ENCODE assay signal across 19 cellular contexts in genomic region chr13:44415815-44416214, GRCh38. TPM values are rescaled to one million over a fixed set of nuclear protein-coding genes. Genes with fewer than 3 reads are reported as not detected.
DNase-seq lines count a peak whose midpoint lies in the region; ATAC-seq and TF ChIP-seq lines count a peak whose summit lies in the region.
"Had no signal": no experiment of that assay in that cellular context is flagged by ENCODE, and none has a peak within 500 bp of the region (broad histone marks: within the 10 kb centered on the region; RNA-seq: fewer than 3 reads in every experiment).

No MANE protein-coding gene starts in this region.

- H3K36me3 ChIP-seq in mesendoderm (ENCODE audit: control insufficient read depth, insufficient read depth, low read length) (no peaks in the 10 kb centered on the region), hepatocyte (replicated peaks; ENCODE audit: insufficient read depth, low read depth) (no peaks in the 10 kb centered on the region)

- H3K27ac Mint-ChIP-seq in natural killer cell treated with Interleukin-12 subunit alpha and Interleukin-12 subunit beta and Interleukin-15 and Interleukin-18, amount 100 ng/mL, for 72 hours: no peak overlapping the region
- no peak overlapping the region for H3K27ac Mint-ChIP-seq in natural killer cell
- no peak overlapping the region for H3K27ac Mint-ChIP-seq in WTC11

- H3K36me3 Mint-ChIP-seq in natural killer cell treated with Interleukin-12 subunit alpha and Interleukin-12 subunit beta and Interleukin-15 and Interleukin-18, amount 100 ng/mL, for 72 hours: no peaks in the 10 kb centered on the region
- H3K36me3 Mint-ChIP-seq in natural killer cell (no peaks in the 10 kb centered on the region), WTC11 (peaks cover 4% of the 10 kb centered on the region)

- no peak overlapping the region for H2BK120ac ChIP-seq in mesendoderm (ENCODE audit: low read depth, low read length)

- no peak overlapping the region for H4K8ac ChIP-seq in mesendoderm (ENCODE audit: low read depth, low read length)

- H3K27ac ChIP-seq in mesendoderm (ENCODE audit: low read depth, low read length): no peak overlapping the region
- no peak overlapping the region for H3K27ac ChIP-seq in hepatocyte
- H3K27ac ChIP-seq: C4-2B had no signal

- POLR2A ChIA-PET in WTC11 (lab: Charles Lee): interaction anchor here (0.6 to 2.8 kb wide), 4 partner anchors 18 to 998 kb away, joined by 3 to 31 read pairs (median 4); no protein-coding TSS in a partner anchor

- H2AK5ac ChIP-seq in mesendoderm (ENCODE audit: low read length): peak overlapping the region; percentile 40

- no peak overlapping the region for H2AFZ ChIP-seq in hepatocyte

- CTCF ChIA-PET in WTC11 (lab: Charles Lee): interaction anchor here (1.0 to 2.0 kb wide), 5 partner anchors 9 to 173 kb away, joined by 3 to 9 read pairs (median 4); no protein-coding TSS in a partner anchor

- H3K4ac ChIP-seq in mesendoderm (ENCODE audit: low read depth, low read length): no peak overlapping the region

- intact Hi-C loops in natural killer cell (cut with micrococcal nuclease): no loop called here

- no peak overlapping the region for H2BK15ac ChIP-seq in mesendoderm (replicated peaks; ENCODE audit: low read depth)

- no peaks in the 10 kb centered on the region for H4K20me1 ChIP-seq in hepatocyte (ENCODE audit: insufficient read depth, poor library complexity, severe bottlenecking)

- H3K4me3 ChIP-seq in mesendoderm (ENCODE audit: low read length) (no peak overlapping the region), hepatocyte (no peak overlapping the region)

- H3K9me3 Mint-ChIP-seq in natural killer cell treated with Interleukin-12 subunit alpha and Interleukin-12 subunit beta and Interleukin-15 and Interleukin-18, amount 100 ng/mL, for 72 hours: no peaks in the 10 kb centered on the region
- H3K9me3 Mint-ChIP-seq in natural killer cell: no peaks in the 10 kb centered on the region
- H3K9me3 Mint-ChIP-seq in WTC11: peaks cover 4% of the 10 kb centered on the region

- H3K27me3 ChIP-seq in mesendoderm (ENCODE audit: insufficient read depth, low read length, poor library complexity): no peaks in the 10 kb centered on the region
- H3K27me3 ChIP-seq in hepatocyte: no peaks in the 10 kb centered on the region

- H3K23ac ChIP-seq in mesendoderm (ENCODE audit: low read length): no peak overlapping the region

- no peak overlapping the region for H3K4me2 ChIP-seq in mesendoderm (ENCODE audit: low read length)
- H3K4me2 ChIP-seq in hepatocyte: no peak overlapping the region

- H3K56ac ChIP-seq in mesendoderm (ENCODE audit: low read length): peak overlapping the region; percentile 26

- H3K4me1 ChIP-seq in mesendoderm (ENCODE audit: control insufficient read depth, low read depth, low read length): peaks cover 12% of the 10 kb centered on the region
- H3K4me1 ChIP-seq in hepatocyte (ENCODE audit: insufficient read depth): no peaks in the 10 kb centered on the region

- peaks cover 0 to 4% of the 10 kb centered on the region in 2 donors for H3K4me1 Mint-ChIP-seq in natural killer cell treated with Interleukin-12 subunit alpha and Interleukin-12 subunit beta and Interleukin-15 and Interleukin-18, amount 100 ng/mL, for 72 hours (ENCODE audit: low read depth in 2 of 2)
- H3K4me1 Mint-ChIP-seq in natural killer cell (no peaks in the 10 kb centered on the region), WTC11 (peaks cover 55% of the 10 kb centered on the region)

- H2BK5ac ChIP-seq in mesendoderm (ENCODE audit: low read length): peak overlapping the region; percentile 36

- H3K79me1 ChIP-seq in mesendoderm (ENCODE audit: low read length): no peaks in the 10 kb centered on the region

- no peak overlapping the region for H3K18ac ChIP-seq in mesendoderm (ENCODE audit: low read length)

- ATAC-seq in natural killer cell treated with Interleukin-12 subunit alpha and Interleukin-12 subunit beta and Interleukin-15 and Interleukin-18, amount 100 ng/mL, for 72 hours: no peak
- no peak for ATAC-seq in natural killer cell
- ATAC-seq in WTC11: peak; percentile 53
- ATAC-seq in GM19328 (IDR thresholded peaks at IDR 0.05; ENCODE audit: unreplicated experiment): no peak

- H3K9me2 ChIP-seq in hepatocyte (replicated peaks; ENCODE audit: insufficient read depth): no peaks in the 10 kb centered on the region

- H3K9me3 ChIP-seq in hepatocyte (ENCODE audit: low read depth): no peaks in the 10 kb centered on the region

- H3K4me3 Mint-ChIP-seq in natural killer cell treated with Interleukin-12 subunit alpha and Interleukin-12 subunit beta and Interleukin-15 and Interleukin-18, amount 100 ng/mL, for 72 hours: peak overlapping the region; percentile 7
- H3K4me3 Mint-ChIP-seq in natural killer cell (no peak overlapping the region), WTC11 (no peak overlapping the region)

- H3K9ac ChIP-seq in mesendoderm (ENCODE audit: low read length): no peak overlapping the region

- peaks cover 7 to 11% of the 10 kb centered on the region in 2 donors for H3K27me3 Mint-ChIP-seq in natural killer cell treated with Interleukin-12 subunit alpha and Interleukin-12 subunit beta and Interleukin-15 and Interleukin-18, amount 100 ng/mL, for 72 hours
- H3K27me3 Mint-ChIP-seq in natural killer cell (ENCODE audit: low read depth in 2 of 2): peaks cover 0 to 5% of the 10 kb centered on the region in 2 donors
- peaks cover 12% of the 10 kb centered on the region for H3K27me3 Mint-ChIP-seq in WTC11 (ENCODE audit: low read depth)

- H4K5ac ChIP-seq in mesendoderm (ENCODE audit: low read length): no peak overlapping the region

- DNase-seq in natural killer cell treated with Interleukin-12 subunit alpha and Interleukin-12 subunit beta and Interleukin-15 and Interleukin-18, amount 100 ng/mL, for 72 hours (ENCODE audit: low spot score): no peak
- DNase-seq in natural killer cell: no peak
- DNase-seq in WTC11 (ENCODE audit: low spot score): no peak
- DNase-seq in mesendoderm: no peak
- DNase-seq in hepatocyte (ENCODE audit: low spot score): no peak
- DNase-seq in AG20443 (ENCODE audit: low spot score): no peak
- no peak for DNase-seq in stimulated activated CD4-positive, alpha-beta T cell treated with anti-CD3 and anti-CD28 coated beads, Interleukin-2, amount 100 ng/mL, for 24 hours
- DNase-seq: 8988T, COR-L47, EL, NCI-H1417 treated with DMSO at 0.1 percent for 48 hours, NCI-H1930, NCI-H2171, NCI-H446, NCI-H69, SHP77 treated with DMSO at 0.1 percent for 48 hours had no signal

- WGBS in mesendoderm (ENCODE audit: extremely low coverage, insufficient coverage, low lambda C conversion rate): no CpG with 5 or more reads among the region's 15 CpGs
- WGBS in hepatocyte (ENCODE audit: low lambda C conversion rate, missing lambda C conversion rate): 87% methylated on average over 15 of the region's 15 CpGs

- H3K79me2 ChIP-seq in mesendoderm (ENCODE audit: control insufficient read depth, insufficient read depth, low read length) (no peaks in the 10 kb centered on the region), hepatocyte (no peaks in the 10 kb centered on the region)

- no peak for TF ChIP-seq CTCF in natural killer cell (IDR thresholded peaks at IDR 0.05)
- no peak for TF ChIP-seq CTCF in WTC11 (IDR thresholded peaks at IDR 0.05)
- no peak for TF ChIP-seq CTCF in hepatocyte (IDR thresholded peaks at IDR 0.05; ENCODE audit: poor library complexity)

TF ChIP-seq in WTC11, 78 proteins besides CTCF, POLR2A, EP300 and RAD21:
- TF ChIP-seq ZNF219 (CRISPR knock-in tag; IDR thresholded peaks at IDR 0.05; ENCODE audit: borderline replicate concordance) (no peak), ZMAT4 (CRISPR knock-in tag; IDR thresholded peaks at IDR 0.05) (no peak), IRF1 (CRISPR knock-in tag; IDR thresholded peaks at IDR 0.05) (no peak), E2F5 (CRISPR knock-in tag; IDR thresholded peaks at IDR 0.05) (no peak), NR2C2 (CRISPR knock-in tag; IDR thresholded peaks at IDR 0.05) (no peak), ETV6 (CRISPR knock-in tag; IDR thresholded peaks at IDR 0.05) (0 out of 2 replicates have a peak, but pooled peaks have one; percentile 13)
TF ChIP-seq in WTC11: peak in this region for 1.

RNA-seq across cellular contexts. Expression of gene SERP2, which starts 42.2 kb away (rescaled TPM):
- 1 to 10 TPM; 3.8 to 9.1 TPM for total RNA-seq in natural killer cell treated with Interleukin-12 subunit alpha and Interleukin-12 subunit beta and Interleukin-15 and Interleukin-18, amount 100 ng/mL, for 72 hours
- total RNA-seq in natural killer cell: 1 to 10 TPM; 2.0 to 4.1 (median 3.2) TPM
- total RNA-seq in WTC11 (2021): 0.92 to 1.7 TPM (median 1.2 TPM) in 3 replicates
- polyA plus RNA-seq in mesendoderm (2013, experiment 1 of 2): 1.9 TPM
- polyA plus RNA-seq in mesendoderm (2013, experiment 2 of 2): 1.8 TPM
- 1.8 and 4.3 TPM in 2 replicates for total RNA-seq in hepatocyte
- polyA plus RNA-seq in hepatocyte: 7.7 and 7.9 TPM in 2 replicates
- total RNA-seq: HT1080 had no signal
